ENCODE assay signal across 8 cellular contexts in genomic region chr9:26892251-26893029, GRCh38. TPM values are rescaled to one million over a fixed set of nuclear protein-coding genes. Genes with fewer than 3 reads are reported as not detected.
DNase-seq lines count a peak whose midpoint lies in the region; ATAC-seq and TF ChIP-seq lines count a peak whose summit lies in the region.

A gene with protein sequence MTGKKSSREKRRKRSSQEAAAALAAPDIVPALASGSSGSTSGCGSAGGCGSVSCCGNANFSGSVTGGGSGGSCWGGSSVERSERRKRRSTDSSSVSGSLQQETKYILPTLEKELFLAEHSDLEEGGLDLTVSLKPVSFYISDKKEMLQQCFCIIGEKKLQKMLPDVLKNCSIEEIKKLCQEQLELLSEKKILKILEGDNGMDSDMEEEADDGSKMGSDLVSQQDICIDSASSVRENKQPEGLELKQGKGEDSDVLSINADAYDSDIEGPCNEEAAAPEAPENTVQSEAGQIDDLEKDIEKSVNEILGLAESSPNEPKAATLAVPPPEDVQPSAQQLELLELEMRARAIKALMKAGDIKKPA (minus strand): TSS chr9:26892802. CDS start chr9:26892715, 87 bp downstream.

- H3K27ac ChIP-seq in duodenal mucosa (ENCODE audit: low read depth, low read length): peak within 1 kb of the TSS; percentile 99

- no peaks in the 10 kb centered on the region for H3K36me3 Mint-ChIP-seq in CD14-positive monocyte
- H3K36me3 Mint-ChIP-seq in activated CD4-positive, alpha-beta memory T cell treated with anti-CD3 and anti-CD28 coated beads for 36 hours: peaks cover 10% of the 10 kb centered on the region

- POLR2A ChIA-PET in activated CD4-positive, alpha-beta memory T cell treated with anti-CD3 and anti-CD28 coated beads for 36 hours (lab: Charles Lee): interaction anchor here (2.2 to 2.7 kb wide), 2 partner anchors 55 to 63 kb away, joined by 13 to 25 read pairs; partner anchors contain the start of genes IFT74 and PLAA

- DNase-seq in CD14-positive monocyte (ENCODE audit: low spot score) (peak; percentile 93), NCI-H69 (lab: John Stamatoyannopoulos, UW) (peak; percentile 98), lower leg skin (ENCODE audit: low spot score in 2 of 2) (peak; percentile 88 to 98)
- DNase-seq in activated CD4-positive, alpha-beta memory T cell treated with anti-CD3 and anti-CD28 coated beads for 36 hours: peak; percentile 97
- DNase-seq in stimulated activated CD4-positive, alpha-beta T cell treated with anti-CD3 and anti-CD28 coated beads, Interleukin-4, amount 100 ng/mL, for 48 hours (ENCODE audit: low read depth in 2 of 2): peak; percentile 89 to 94

- peaks cover 7 to 16% (median 12%) of the 10 kb centered on the region in 7 donors for H3K9me3 Mint-ChIP-seq in CD14-positive monocyte
- peaks cover 5% of the 10 kb centered on the region for H3K9me3 Mint-ChIP-seq in activated CD4-positive, alpha-beta memory T cell treated with anti-CD3 and anti-CD28 coated beads for 36 hours

- H3K9me3 ChIP-seq in duodenal mucosa (ENCODE audit: control insufficient read depth in 1 of 2, low read length in 2 of 2): peaks cover 9% of the 10 kb centered on the region in 2 donors

- H3K36me3 ChIP-seq in duodenal mucosa (ENCODE audit: control insufficient read depth in 1 of 2, insufficient read depth in 2 of 2, low read length in 2 of 2): no peaks in the 10 kb centered on the region

- H3K4me3 Mint-ChIP-seq in CD14-positive monocyte: peak within 1 kb of the TSS; percentile 99 to 100
- peak within 1 kb of the TSS; percentile 96 for H3K4me3 Mint-ChIP-seq in activated CD4-positive, alpha-beta memory T cell treated with anti-CD3 and anti-CD28 coated beads for 36 hours

- no peak for TF ChIP-seq POLR2A in lower leg skin (IDR thresholded peaks at IDR 0.05)

- peak; percentile 90 for ATAC-seq in GM19351 (IDR thresholded peaks at IDR 0.05; ENCODE audit: unreplicated experiment)
- ATAC-seq in HG03521 (IDR thresholded peaks at IDR 0.05; ENCODE audit: unreplicated experiment): peak; percentile 91

- intact Hi-C loops in CD14-positive monocyte (cut with micrococcal nuclease) (loop anchor here (5.0 kb wide), 1 partner anchor 55 kb away; the partner anchor contains the start of gene PLAA (in 2 of the 2)), lower leg skin (cut with DNase I; ENCODE audit: low total_unique reads) (no loop called here)
- intact Hi-C loops in activated CD4-positive, alpha-beta memory T cell treated with anti-CD3 and anti-CD28 coated beads for 36 hours (cut with micrococcal nuclease): loop anchor here (1.0 kb wide), 3 partner anchors 55 to 681 kb away; partner anchors contain the start of genes C9orf72, IFT74 and PLAA

- H3K4me1 ChIP-seq in duodenal mucosa (ENCODE audit: control insufficient read depth in 1 of 2, insufficient read depth in 2 of 2, low read length in 2 of 2): peaks cover 5 to 15% of the 10 kb centered on the region in 2 donors

- H3K27ac Mint-ChIP-seq in CD14-positive monocyte: peak within 1 kb of the TSS; percentile 92 to 99 (median 98)
- peak within 1 kb of the TSS; percentile 99 for H3K27ac Mint-ChIP-seq in activated CD4-positive, alpha-beta memory T cell treated with anti-CD3 and anti-CD28 coated beads for 36 hours

- peaks cover 0 to 3% (median 2%) of the 10 kb centered on the region in 3 donors for H3K27me3 Mint-ChIP-seq in CD14-positive monocyte (ENCODE audit: low read depth in 3 of 3)
- no peaks in the 10 kb centered on the region for H3K27me3 Mint-ChIP-seq in activated CD4-positive, alpha-beta memory T cell treated with anti-CD3 and anti-CD28 coated beads for 36 hours

- H3K4me3 ChIP-seq in duodenal mucosa (ENCODE audit: low read depth in 1 of 2, low read length in 2 of 2) (peak within 1 kb of the TSS; percentile 98 to 100), lower leg skin (ENCODE audit: low read depth, poor library complexity, severe bottlenecking) (peak within 1 kb of the TSS; percentile 95)

- 1% methylated on average over 47 of the region's 70 CpGs for WGBS in lower leg skin, 2 donors

- TF ChIP-seq CTCF in CD14-positive monocyte (IDR thresholded peaks at IDR 0.05): peak; percentile 16
- no peak for TF ChIP-seq CTCF in lower leg skin (IDR thresholded peaks at IDR 0.05)

- H3K4me1 Mint-ChIP-seq in CD14-positive monocyte: peaks cover 24% of the 10 kb centered on the region
- H3K4me1 Mint-ChIP-seq in activated CD4-positive, alpha-beta memory T cell treated with anti-CD3 and anti-CD28 coated beads for 36 hours (ENCODE audit: low read depth): peaks cover 28% of the 10 kb centered on the region

- no peaks in the 10 kb centered on the region for H3K27me3 ChIP-seq in duodenal mucosa (ENCODE audit: control insufficient read depth in 1 of 2, insufficient read depth in 2 of 2, low read length in 2 of 2)

- H3K9ac ChIP-seq in duodenal mucosa (ENCODE audit: low read depth in 1 of 2, low read length in 2 of 2): peak within 1 kb of the TSS; percentile 89 to 98

- CTCF ChIA-PET in activated CD4-positive, alpha-beta memory T cell treated with anti-CD3 and anti-CD28 coated beads for 36 hours (lab: Charles Lee): interaction anchor here (0.8 to 2.1 kb wide), 6 partner anchors 9 to 105 kb away, joined by 3 to 5 read pairs (median 4); no protein-coding TSS in a partner anchor

RNA-seq across cellular contexts. Expression of the gene that starts here (rescaled TPM):
- polyA plus RNA-seq in CD14-positive monocyte: 1 to 10 TPM; 8.7 to 9.1 TPM
- total RNA-seq in activated CD4-positive, alpha-beta memory T cell treated with anti-CD3 and anti-CD28 coated beads for 36 hours: 10 to 100 TPM; 18.2 to 18.8 TPM
- total RNA-seq in lower leg skin: 10 to 100 TPM in 3 of 4 donors, 1 to 10 TPM in 1; 10.0 to 24.4 (median 20.3) TPM

Comparison
In these comparisons a context has a peak if more than half of its experiments do, and no peak if none do; other contexts are left out.
1. Peak in every context shown above with its lines: DNase-seq, ATAC-seq, H3K4me3 ChIP-seq and H3K27ac ChIP-seq.